Comparison of ENCODE assay signal across 15 cellular contexts in the genomic region with DNA sequence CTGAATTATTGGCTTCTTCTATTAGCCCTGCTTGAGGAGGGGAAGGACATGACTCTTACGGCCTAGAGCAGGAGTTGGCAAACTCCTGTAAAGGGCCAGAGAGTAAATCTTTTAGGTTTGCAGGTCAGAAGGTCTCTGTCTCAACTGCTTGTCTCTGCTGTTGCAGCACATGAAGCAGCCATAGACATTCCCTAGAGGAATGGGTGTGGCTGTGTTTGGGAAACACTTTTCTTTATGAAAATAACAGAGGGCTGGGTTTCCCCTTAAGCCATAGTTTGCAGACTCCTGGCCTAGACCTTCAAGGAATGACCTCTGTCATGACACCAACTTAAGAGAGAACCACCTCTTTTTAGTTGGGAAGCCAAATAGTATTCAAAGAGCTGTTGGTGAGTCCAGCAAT. TPM values are rescaled to one million over a fixed set of nuclear protein-coding genes. Genes with fewer than 3 reads are reported as not detected.
DNase-seq lines count a peak whose midpoint lies in the region; ATAC-seq and TF ChIP-seq lines count a peak whose summit lies in the region.
"Had no signal": no experiment of that assay in that cellular context is flagged by ENCODE, and none has a peak within 500 bp of the region (broad histone marks: within the 10 kb centered on the region; RNA-seq: fewer than 3 reads in every experiment).

No MANE protein-coding gene starts in this region.

- peaks cover 20 to 73% (median 66%) of the 10 kb centered on the region in 12 donors for H3K4me1 ChIP-seq in heart left ventricle
- peaks cover 11 to 17% of the 10 kb centered on the region in 2 experiments for H3K4me1 ChIP-seq in trophoblast cell (ENCODE audit: control insufficient read depth in 1 of 2, insufficient read depth in 2 of 2, low read length in 2 of 2)
- peaks cover 58% of the 10 kb centered on the region for H3K4me1 ChIP-seq in vagina
- no peaks in the 10 kb centered on the region; the same call in 1 of the 2 replicates for H3K4me1 ChIP-seq in HAP-1

- TF ChIP-seq CTCF in heart left ventricle (IDR thresholded peaks at IDR 0.05) (no peak), vagina (IDR thresholded peaks at IDR 0.05) (no peak)

- in situ Hi-C loops in HAP-1 (cut with MboI; ENCODE audit: low sequenced_read_pairs), result loop anchor here (5.0 kb wide), 1 partner anchor 209 kb away; no protein-coding TSS in a partner anchor

- no peaks in the 10 kb centered on the region for H3K27me3 ChIP-seq in heart left ventricle
- H3K27me3 ChIP-seq in trophoblast cell (ENCODE audit: insufficient read depth, low read length), result no peaks in the 10 kb centered on the region
- H3K27me3 ChIP-seq in vagina, result no peaks in the 10 kb centered on the region
- no peaks in the 10 kb centered on the region for H3K27me3 ChIP-seq in HAP-1 (ENCODE audit: low read depth)

- intact Hi-C loops in heart left ventricle (cut with DNase I), result loop anchor here in 6 of 10 donors (1.0 to 10.0 kb wide), 7 partner anchors 89 to 1127 kb away; no protein-coding TSS in a partner anchor
- intact Hi-C loops in vagina (cut with DNase I), result no loop called here

- peak overlapping the region; percentile 25 to 71 (median 64) for H3K27ac ChIP-seq in heart left ventricle
- peak overlapping the region; percentile 45 for H3K27ac ChIP-seq in trophoblast cell (ENCODE audit: low read depth, low read length)
- peak overlapping the region; percentile 9 for H3K27ac ChIP-seq in vagina
- H3K27ac ChIP-seq: 22Rv1 had no signal

- H2AFZ ChIP-seq in trophoblast cell (ENCODE audit: insufficient read depth, low read length, poor library complexity), result no peak overlapping the region

- peaks cover 2% of the 10 kb centered on the region for H3K79me2 ChIP-seq in trophoblast cell (ENCODE audit: control insufficient read depth, insufficient read depth, low read length, poor library complexity)

- no peaks in the 10 kb centered on the region for H3K9me3 ChIP-seq in heart left ventricle
- no peaks in the 10 kb centered on the region for H3K9me3 ChIP-seq in trophoblast cell (ENCODE audit: insufficient read depth, low read depth, low read length)
- no peaks in the 10 kb centered on the region for H3K9me3 ChIP-seq in vagina
- no peaks in the 10 kb centered on the region for H3K9me3 ChIP-seq in HAP-1

- TF ChIP-seq POLR2A in heart left ventricle (IDR thresholded peaks at IDR 0.05) (no peak), vagina (IDR thresholded peaks at IDR 0.05) (no peak)

- no peak overlapping the region for H3K4me2 ChIP-seq in trophoblast cell (ENCODE audit: low read length)

- no peak overlapping the region for H2BK12ac ChIP-seq in trophoblast cell (ENCODE audit: low read length)

- DNase-seq in activated CD8-positive, alpha-beta memory T cell treated with anti-CD3 and anti-CD28 coated beads for 24 hours, result peak; percentile 41
- DNase-seq in activated CD8-positive, alpha-beta memory T cell treated with anti-CD3 and anti-CD28 coated beads, Interleukin-2, amount 50 U/mL, for 48 hours, result no peak
- DNase-seq in heart left ventricle (no peak), trophoblast cell (peak in 1 of 2 donors; percentile 10), vagina (ENCODE audit: extremely low spot score in 2 of 2) (no peak), amniotic stem cell (lab: John Stamatoyannopoulos, UW) (no peak), DMS79 treated with DMSO at 0.1 percent for 48 hours (lab: John Stamatoyannopoulos, UW) (no peak), HAP-1 (ENCODE audit: low spot score in 2 of 2) (no peak)
- DNase-seq: activated naive CD8-positive, alpha-beta T cell treated with anti-CD3 and anti-CD28 coated beads for 36 hours; CD8-positive, alpha-beta memory T cell; NCI-H1105; posterior cingulate gyrus; SHP77 treated with DMSO at 0.1 percent for 48 hours; T1000 had no signal

- peak overlapping the region; percentile 18 for H4K8ac ChIP-seq in trophoblast cell (ENCODE audit: low read depth, low read length)

- peak overlapping the region; percentile 8 for H4K91ac ChIP-seq in trophoblast cell (ENCODE audit: low read depth, low read length)

- peak overlapping the region; percentile 24 for H3K18ac ChIP-seq in trophoblast cell (ENCODE audit: low read length)

- 0 to 13% (median 6%) methylated on average over 1 of the region's 1 CpG for WGBS in heart left ventricle, 4 donors
- WGBS in trophoblast cell (ENCODE audit: extremely low coverage, insufficient coverage, insufficient read length), result no CpG with 5 or more reads among the region's 1 CpG

- H3K4me3 ChIP-seq in heart left ventricle (no peak overlapping the region), trophoblast cell (ENCODE audit: low read depth, low read length) (no peak overlapping the region), vagina (no peak overlapping the region), HAP-1 (no peak overlapping the region)

- H2BK5ac ChIP-seq in trophoblast cell (ENCODE audit: low read depth, low read length, poor library complexity), result peak overlapping the region; percentile 43

- no peak overlapping the region for H4K12ac ChIP-seq in trophoblast cell (ENCODE audit: low read depth, low read length)

- H3K14ac ChIP-seq in trophoblast cell (ENCODE audit: low read length), result no peak overlapping the region

- ATAC-seq in heart left ventricle, result peak; percentile 3 to 53 (median 45)

- H2BK120ac ChIP-seq in trophoblast cell (ENCODE audit: insufficient read depth, low read length, poor library complexity), result no peak overlapping the region

- H3K36me3 ChIP-seq in heart left ventricle (peaks cover 0 to 18% (median 5%) of the 10 kb centered on the region in 9 donors), trophoblast cell (ENCODE audit: control insufficient read depth in 1 of 2, insufficient read depth in 2 of 2, low read length in 2 of 2) (peaks cover 12% of the 10 kb centered on the region in 2 experiments), vagina (peaks cover 0 to 5% of the 10 kb centered on the region in 2 donors), HAP-1 (replicated peaks) (no peaks in the 10 kb centered on the region)

- H2AK5ac ChIP-seq in trophoblast cell (ENCODE audit: low read length), result no peak overlapping the region

- peaks cover 10% of the 10 kb centered on the region for H3K79me1 ChIP-seq in trophoblast cell (ENCODE audit: low read length)

- no peak overlapping the region for H3K4ac ChIP-seq in trophoblast cell (ENCODE audit: low read depth, low read length)

- H3K23ac ChIP-seq in trophoblast cell (ENCODE audit: low read length), result no peak overlapping the region

- no peak overlapping the region for H3K9ac ChIP-seq in trophoblast cell (ENCODE audit: low read length)

RNA-seq across cellular contexts. Expression of a gene that starts 10.3 kb away (rescaled TPM):
- total RNA-seq in heart left ventricle (100 to 1,000 TPM; 149 to 364 (median 272) TPM), vagina (36.8 TPM)
- polyA plus RNA-seq in heart left ventricle, result 10 to 100 TPM; 53.3 to 76.3 TPM
- polyA plus RNA-seq in trophoblast cell (2013), result 43.4 and 43.5 TPM in 2 replicates

Comparison
In these comparisons a context has a peak if more than half of its experiments do, and no peak if none do; other contexts are left out.
1. H3K27ac ChIP-seq: peak in every context shown above with its lines; median percentile 64 in heart left ventricle; 45 in trophoblast cell; 9 in vagina.